ENCODE assay signal across 29 cellular contexts in genomic region chr15:92033723-92034122, GRCh38.
DNase-seq lines count a peak whose midpoint lies in the region; ATAC-seq and TF ChIP-seq lines count a peak whose summit lies in the region.
"Had no signal": no experiment of that assay in that cellular context is flagged by ENCODE, and none has a peak within 500 bp of the region (broad histone marks: within the 10 kb centered on the region; RNA-seq: fewer than 3 reads in every experiment).

No MANE protein-coding gene starts in this region.

- no peaks in the 10 kb centered on the region for H3K27me3 ChIP-seq in heart left ventricle
- H3K27me3 ChIP-seq: gastroesophageal sphincter, right lobe of liver, SJSA1, tibial nerve had no signal

- peaks cover 4 to 71% (median 46%) of the 10 kb centered on the region in 12 donors for H3K4me1 ChIP-seq in heart left ventricle
- H3K4me1 ChIP-seq: right lobe of liver, SJSA1 had no signal

- H3K27ac ChIP-seq in heart left ventricle, result peak overlapping the region in 7 of 12 donors; percentile 2 to 43 (median 29)
- H3K27ac ChIP-seq: 22Rv1, gastroesophageal sphincter, right lobe of liver, SJSA1, tibial nerve had no signal

- DNase-seq in Right ventricle myocardium inferior (ENCODE audit: missing footprints) (no peak), cardiac septum (ENCODE audit: low spot score) (no peak), heart left ventricle (peak in 1 of 5 donors; percentile 32), retinal pigment epithelial cell (ENCODE audit: low read depth) (no peak), UCSD-AML1 (lab: John Stamatoyannopoulos, UW; ENCODE audit: unreplicated experiment) (no peak), NCI-H748 treated with DMSO at 0.1 percent for 48 hours (lab: John Stamatoyannopoulos, UW) (no peak), NCI-H1092 treated with DMSO at 0.1 percent for 48 hours (lab: John Stamatoyannopoulos, UW) (no peak)
- no peak for DNase-seq in central memory CD4-positive, alpha-beta T cell
- DNase-seq: activated CD4-positive, alpha-beta T cell treated with anti-CD3 and anti-CD28 coated beads, Interleukin-2, amount 10 ng/mL, durations not matched to agents 24 days and 14 days; activated effector memory CD4-positive, alpha-beta T cell treated with anti-CD3 and anti-CD28 coated beads, Interleukin-2, amount 50 U/mL, for 16 hours; activated naive CD8-positive, alpha-beta T cell treated with anti-CD3 and anti-CD28 coated beads for 36 hours; activated T-cell treated with anti-CD3 and anti-CD28 coated beads, Interleukin-2, amount 50 U/mL, for 1 hour; Calu3; cerebellar nuclear complex; DMS79 treated with DMSO at 0.1 percent for 48 hours; GF-D8; GOT3; HFFc6; NCI-H1694; NCI-H446 treated with DMSO at 0.1 percent for 48 hours; NCI-H82; right lobe of liver; stimulated activated CD8-positive, alpha-beta memory T cell treated with anti-CD3 and anti-CD28 coated beads, Interleukin-4, amount 100 ng/mL, for 48 hours; stimulated activated naive CD8-positive, alpha-beta T cell treated with anti-CD3 and anti-CD28 coated beads, Interleukin-15, amount 100 ng/mL, for 72 hours had no signal

- 45 to 58% (median 50%) methylated on average over 8 of the region's 8 CpGs for WGBS in heart left ventricle, 4 donors

- H3K4me3 ChIP-seq in heart left ventricle (no peak overlapping the region), retinal pigment epithelial cell (ENCODE audit: low read length) (peak overlapping the region; percentile 15)
- H3K4me3 ChIP-seq: gastroesophageal sphincter, right lobe of liver, SJSA1, tibial nerve had no signal

- intact Hi-C loops in Right ventricle myocardium inferior (cut with DNase I), result no loop called here
- intact Hi-C loops in cardiac septum (cut with DNase I), result no loop called here
- intact Hi-C loops in heart left ventricle (cut with DNase I), result no loop called here

- TF ChIP-seq CTCF in heart left ventricle (IDR thresholded peaks at IDR 0.05) (no peak), retinal pigment epithelial cell (conservative IDR thresholded peaks at IDR 0.05; ENCODE audit: low read depth, low read length) (no peak)

- ATAC-seq in Right ventricle myocardium inferior (peak; percentile 34), heart left ventricle (peak in 3 of 4 donors; percentile 37 to 58 (median 43))
- ATAC-seq: right lobe of liver; stimulated activated naive CD8-positive, alpha-beta T cell treated with anti-CD3 and anti-CD28 coated beads, Interleukin-15, amount 100 ng/mL, for 72 hours; WTC11 had no signal

- no peak for TF ChIP-seq POLR2A in heart left ventricle (IDR thresholded peaks at IDR 0.05)

- H3K9me3 ChIP-seq in heart left ventricle, result peaks cover 0 to 2% (median 0%) of the 10 kb centered on the region in 12 donors
- H3K9me3 ChIP-seq: right lobe of liver, SJSA1 had no signal

- no peaks in the 10 kb centered on the region for H3K36me3 ChIP-seq in heart left ventricle
- H3K36me3 ChIP-seq: gastroesophageal sphincter, right lobe of liver, SJSA1, tibial nerve had no signal
